11 cellular contexts compared by ENCODE assay signal in the genomic region with DNA sequence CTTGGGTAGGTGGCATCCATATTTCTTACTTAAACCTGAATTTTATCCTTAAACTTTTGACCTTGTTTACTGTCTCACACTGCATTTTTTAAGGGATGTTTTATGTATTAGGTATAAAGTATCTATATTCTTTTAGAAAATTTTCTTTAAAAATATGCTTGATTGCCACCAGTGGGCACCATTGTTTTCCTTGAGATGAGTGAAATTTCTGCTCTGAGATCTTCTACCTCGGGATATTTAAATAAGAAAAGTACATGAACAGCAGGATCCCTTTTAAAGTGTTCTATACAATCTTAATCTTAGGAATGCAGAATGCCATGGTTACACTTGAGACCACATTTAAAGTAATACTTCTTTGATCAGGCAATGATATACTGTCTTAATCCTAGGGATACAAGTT.
DNase-seq lines count a peak whose midpoint lies in the region; ATAC-seq and TF ChIP-seq lines count a peak whose summit lies in the region.
"Had no signal": no experiment of that assay in that cellular context is flagged by ENCODE, and none has a peak within 500 bp of the region (broad histone marks: within the 10 kb centered on the region; RNA-seq: fewer than 3 reads in every experiment).

No MANE protein-coding gene starts in this region.

- peak; percentile 14 for DNase-seq in ACHN
- DNase-seq in HT1080 (ENCODE audit: low read depth), result peak; percentile 13
- DNase-seq in astrocyte of the spinal cord (ENCODE audit: low read depth, low spot score), result peak; percentile 58
- DNase-seq in kidney epithelial cell (ENCODE audit: low read depth), result no peak
- no peak for DNase-seq in NCI-H1092 (lab: John Stamatoyannopoulos, UW)
- DNase-seq in activated CD4-positive, alpha-beta T cell treated with anti-CD3 and anti-CD28 coated beads, Interleukin-2, amount 50 U/mL, for 4 hours, result no peak
- no peak for DNase-seq in GF-D8 (lab: John Stamatoyannopoulos, UW)
- DNase-seq: naive thymus-derived CD8-positive, alpha-beta T cell; NCI-H1436 had no signal

- no peak overlapping the region for H3K27ac Mint-ChIP-seq in stimulated activated memory B cell treated with anti-CD40 and anti-IgM and Interleukin-4, amounts not matched to agents 10 μg/mL and 1 μg/mL and 100 μg/mL, for 72 hours
- H3K27ac Mint-ChIP-seq: T-helper 2 cell treated with Interferon-gamma antibody and Interleukin-4, amounts not matched to agents 5 μg/mL and 100 μg/mL, for 36 hours had no signal

- no peaks in the 10 kb centered on the region for H3K27me3 ChIP-seq in kidney epithelial cell (ENCODE audit: control insufficient read depth, insufficient read depth, low read length)

- no peak for ATAC-seq in stimulated activated memory B cell treated with anti-CD40 and anti-IgM and Interleukin-4, amounts not matched to agents 10 μg/mL and 1 μg/mL and 100 μg/mL, for 72 hours
- ATAC-seq: naive thymus-derived CD8-positive, alpha-beta T cell had no signal

- no peaks in the 10 kb centered on the region for H3K4me1 Mint-ChIP-seq in stimulated activated memory B cell treated with anti-CD40 and anti-IgM and Interleukin-4, amounts not matched to agents 10 μg/mL and 1 μg/mL and 100 μg/mL, for 72 hours
- H3K4me1 Mint-ChIP-seq: naive thymus-derived CD8-positive, alpha-beta T cell had no signal

- in situ Hi-C loops in ACHN (cut with HindIII; ENCODE audit: low pct_ligation_motif_present, low pct_unique_long_range_greater_than_20kb, low sequenced_read_pairs) (no loop called here), astrocyte of the spinal cord (cut with HindIII; ENCODE audit: low sequenced_read_pairs) (no loop called here)

- TF ChIP-seq CTCF in astrocyte of the spinal cord (IDR thresholded peaks at IDR 0.05; ENCODE audit: low read depth, low read length) (peak; percentile 56), kidney epithelial cell (IDR thresholded peaks at IDR 0.05; ENCODE audit: insufficient read depth, low read length, poor library complexity, severe bottlenecking) (peak; percentile 45)

- H3K36me3 ChIP-seq in kidney epithelial cell (ENCODE audit: control insufficient read depth, insufficient read depth, low read length), result no peaks in the 10 kb centered on the region

- H3K4me3 ChIP-seq in astrocyte of the spinal cord (ENCODE audit: low read depth, low read length) (no peak overlapping the region), kidney epithelial cell (ENCODE audit: low read depth, low read length) (no peak overlapping the region)

- H3K9me3 Mint-ChIP-seq in stimulated activated memory B cell treated with anti-CD40 and anti-IgM and Interleukin-4, amounts not matched to agents 10 μg/mL and 1 μg/mL and 100 μg/mL, for 72 hours, result no peaks in the 10 kb centered on the region
- H3K9me3 Mint-ChIP-seq: naive thymus-derived CD8-positive, alpha-beta T cell; T-helper 2 cell treated with Interferon-gamma antibody and Interleukin-4, amounts not matched to agents 5 μg/mL and 100 μg/mL, for 36 hours had no signal

- H3K27me3 Mint-ChIP-seq in stimulated activated memory B cell treated with anti-CD40 and anti-IgM and Interleukin-4, amounts not matched to agents 10 μg/mL and 1 μg/mL and 100 μg/mL, for 72 hours, result no peaks in the 10 kb centered on the region
- H3K27me3 Mint-ChIP-seq: naive thymus-derived CD8-positive, alpha-beta T cell had no signal

- no peak overlapping the region for H3K4me3 Mint-ChIP-seq in stimulated activated memory B cell treated with anti-CD40 and anti-IgM and Interleukin-4, amounts not matched to agents 10 μg/mL and 1 μg/mL and 100 μg/mL, for 72 hours
- H3K4me3 Mint-ChIP-seq: naive thymus-derived CD8-positive, alpha-beta T cell; T-helper 2 cell treated with Interferon-gamma antibody and Interleukin-4, amounts not matched to agents 5 μg/mL and 100 μg/mL, for 36 hours had no signal

- peaks cover 59% of the 10 kb centered on the region for H3K36me3 Mint-ChIP-seq in stimulated activated memory B cell treated with anti-CD40 and anti-IgM and Interleukin-4, amounts not matched to agents 10 μg/mL and 1 μg/mL and 100 μg/mL, for 72 hours

Comparison
In these comparisons a context has a peak if more than half of its experiments do, and no peak if none do; other contexts are left out.
1. DNase-seq: peak in ACHN (single experiment), HT1080 (single experiment) and astrocyte of the spinal cord (single experiment); none in kidney epithelial cell (single experiment), NCI-H1092 (single experiment), activated CD4-positive, alpha-beta T cell treated with anti-CD3 and anti-CD28 coated beads, Interleukin-2, amount 50 U/mL, for 4 hours (0 of 2) and GF-D8 (single experiment).